19 cellular contexts compared by ENCODE assay signal in genomic region chr1:5161372-5161771, GRCh38.
"Had no signal": no experiment of that assay in that cellular context is flagged by ENCODE, and none has a peak within 500 bp of the region (broad histone marks: within the 10 kb centered on the region; RNA-seq: fewer than 3 reads in every experiment).

No MANE protein-coding gene starts in this region.

- DNase-seq: activated CD4-positive, CD25-positive, alpha-beta regulatory T cell treated with anti-CD3 and anti-CD28 coated beads, Interleukin-2, amount 50 U/mL, for 72 hours; activated naive CD4-positive, alpha-beta T cell; cerebellar nuclear complex; effector memory CD8-positive, alpha-beta T cell; head of caudate nucleus; naive thymus-derived CD8-positive, alpha-beta T cell; retina; stimulated activated CD4-positive, alpha-beta T cell treated with anti-CD3 and anti-CD28 coated beads, Interleukin-12 subunit alpha, Interleukin-12 subunit beta, amount 100 ng/mL, for 4 hours; stimulated activated CD4-positive, alpha-beta T cell treated with anti-CD3 and anti-CD28 coated beads, Interleukin-2, amount 100 ng/mL, for 24 hours; T1000; thyroid gland had no signal

- ATAC-seq: effector memory CD8-positive, alpha-beta T cell; left lobe of liver; naive thymus-derived CD8-positive, alpha-beta T cell; stimulated activated memory B cell treated with anti-CD40 and anti-IgM and Interleukin-4, amounts not matched to agents 10 μg/mL and 1 μg/mL and 100 μg/mL, for 72 hours had no signal

- H3K9me3 ChIP-seq: ascending aorta, thyroid gland had no signal

- H3K27ac ChIP-seq: ascending aorta, breast epithelium, epithelial cell of prostate, thyroid gland had no signal

- H3K36me3 ChIP-seq: ascending aorta, breast epithelium, thyroid gland had no signal

- H3K4me1 ChIP-seq: ascending aorta, breast epithelium, thyroid gland had no signal

- H3K4me3 ChIP-seq: ascending aorta, breast epithelium, thyroid gland had no signal

- FAIRE-seq: frontal cortex, keratinocyte, urothelium cell line had no signal

- H3K27me3 ChIP-seq: ascending aorta, thyroid gland had no signal
